In the genomic region with DNA sequence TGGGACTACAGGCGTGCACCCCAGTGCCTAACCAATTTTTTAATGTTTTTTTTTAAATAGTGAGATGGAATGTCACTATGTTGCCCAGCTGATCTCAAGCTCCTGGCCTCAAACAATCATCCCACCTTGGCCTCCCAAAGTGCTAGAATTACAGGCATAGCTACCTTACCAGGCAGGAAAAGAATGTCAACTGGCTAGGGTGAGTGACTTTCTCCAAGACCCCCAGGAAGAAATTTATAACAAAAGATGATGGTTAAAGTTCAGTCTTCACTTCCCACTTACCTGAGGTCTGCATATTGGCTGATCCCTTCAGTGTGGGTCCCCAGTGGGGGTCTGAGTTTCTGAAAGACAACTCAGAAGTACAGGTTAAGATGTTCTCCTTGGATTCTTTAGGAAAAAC, we compare ENCODE assay signal across 23 cellular contexts.
"Had no signal": no experiment of that assay in that cellular context is flagged by ENCODE, and none has a peak within 500 bp of the region (broad histone marks: within the 10 kb centered on the region; RNA-seq: fewer than 3 reads in every experiment).

No MANE protein-coding gene starts in this region.

- H3K27ac ChIP-seq: neural progenitor cell, ovary, parathyroid adenoma, psoas muscle, right lobe of liver, sigmoid colon, stomach, thoracic aorta, thyroid gland, tibial nerve, upper lobe of right lung, uterus had no signal

- H3K9ac ChIP-seq: neural progenitor cell, parathyroid adenoma had no signal

- DNase-seq: natural killer cell; occipital lobe; ovary; posterior cingulate gyrus; psoas muscle; right cardiac atrium; right lobe of liver; sigmoid colon; small intestine; stimulated activated CD4-positive, alpha-beta T cell treated with anti-CD3 and anti-CD28 coated beads, Interleukin-15, amount 100 ng/mL, for 24 hours; stimulated activated CD4-positive, alpha-beta T cell treated with anti-CD3 and anti-CD28 coated beads, Interleukin-2, amount 100 ng/mL, for 24 hours; stimulated activated CD4-positive, alpha-beta T cell treated with anti-CD3 and anti-CD28 coated beads, Interleukin-2, amount 100 ng/mL, for 48 hours; stimulated activated CD4-positive, alpha-beta T cell treated with anti-CD3 and anti-CD28 coated beads, Interleukin-4, amount 100 ng/mL, for 24 hours; stimulated activated naive B cell treated with anti-CD40 and anti-IgM and Interleukin-4, amounts not matched to agents 10 μg/mL and 1 μg/mL and 100 μg/mL, for 72 hours; stimulated activated naive CD4-positive, alpha-beta T cell treated with Interleukin-2 at 50 U/mL for 16 hours; stomach; thyroid gland; upper lobe of right lung; uterus had no signal

- H2AFZ ChIP-seq: neural progenitor cell, parathyroid adenoma had no signal

- H3K27me3 ChIP-seq: neural progenitor cell, ovary, right lobe of liver, sigmoid colon, stomach, thyroid gland, tibial nerve, upper lobe of right lung, uterus had no signal

- H3K4me3 ChIP-seq: neural progenitor cell, ovary, psoas muscle, right lobe of liver, sigmoid colon, stomach, thoracic aorta, thyroid gland, tibial nerve, upper lobe of right lung, uterus had no signal

- H3K4me2 ChIP-seq: neural progenitor cell had no signal

- H3K4me1 ChIP-seq: parathyroid adenoma, psoas muscle, right lobe of liver, sigmoid colon, thyroid gland, upper lobe of right lung, uterus had no signal

- H3K36me3 ChIP-seq: neural progenitor cell, ovary, right lobe of liver, sigmoid colon, stomach, thoracic aorta, thyroid gland, tibial nerve, upper lobe of right lung, uterus had no signal

- H3K79me2 ChIP-seq: parathyroid adenoma had no signal

- H3K9me3 ChIP-seq: ovary, psoas muscle, right lobe of liver, sigmoid colon, stomach, thoracic aorta, thyroid gland, tibial nerve, upper lobe of right lung, uterus had no signal
